ENCODE assay signal across 14 cellular contexts in genomic region chr1:44890007-44890406, GRCh38. TPM values are rescaled to one million over a fixed set of nuclear protein-coding genes. Genes with fewer than 3 reads are reported as not detected.
"Had no signal": no experiment of that assay in that cellular context is flagged by ENCODE, and none has a peak within 500 bp of the region (broad histone marks: within the 10 kb centered on the region; RNA-seq: fewer than 3 reads in every experiment).

No MANE protein-coding gene starts in this region.

- DNase-seq: activated CD4-positive, alpha-beta memory T cell treated with anti-CD3 and anti-CD28 coated beads, Interleukin-2, amount 10 ng/mL, durations not matched to agents 7 days and 5 days; activated CD4-positive, alpha-beta T cell treated with anti-CD3 and anti-CD28 coated beads for 1 hour; activated gamma-delta T cell treated with Interleukin-2 at 50 U/mL for 16 hours; activated naive CD8-positive, alpha-beta T cell treated with anti-CD3 and anti-CD28 coated beads for 36 hours; activated T-cell treated with anti-CD3 and anti-CD28 coated beads, Interleukin-2, amount 50 U/mL, for 48 hours; anterior cingulate cortex; left ventricle myocardium superior; stimulated activated CD4-positive, alpha-beta T cell treated with anti-CD3 and anti-CD28 coated beads, Interleukin-4, amount 100 ng/mL, for 4 hours; stimulated activated naive CD8-positive, alpha-beta T cell treated with anti-CD3 and anti-CD28 coated beads, Interleukin-15, amount 100 ng/mL, for 72 hours had no signal

- H3K27ac ChIP-seq: neutrophil, skin epidermis had no signal

- H3K27ac Mint-ChIP-seq: activated CD4-positive, alpha-beta memory T cell treated with anti-CD3 and anti-CD28 coated beads, Interleukin-2, amount 10 ng/mL, durations not matched to agents 7 days and 5 days; activated naive CD8-positive, alpha-beta T cell treated with anti-CD3 and anti-CD28 coated beads for 36 hours; mesothelial cell of epicardium; stimulated activated naive CD8-positive, alpha-beta T cell treated with anti-CD3 and anti-CD28 coated beads, Interleukin-15, amount 100 ng/mL, for 72 hours; T-helper 2 cell treated with Interferon-gamma antibody and Interleukin-4, amounts not matched to agents 5 μg/mL and 100 μg/mL, for 36 hours had no signal

- H3K4me3 ChIP-seq: skin epidermis had no signal

- H3K4me3 Mint-ChIP-seq: activated CD4-positive, alpha-beta memory T cell treated with anti-CD3 and anti-CD28 coated beads, Interleukin-2, amount 10 ng/mL, durations not matched to agents 7 days and 5 days; activated naive CD8-positive, alpha-beta T cell treated with anti-CD3 and anti-CD28 coated beads for 36 hours; mesothelial cell of epicardium; stimulated activated naive CD8-positive, alpha-beta T cell treated with anti-CD3 and anti-CD28 coated beads, Interleukin-15, amount 100 ng/mL, for 72 hours; T-helper 2 cell treated with Interferon-gamma antibody and Interleukin-4, amounts not matched to agents 5 μg/mL and 100 μg/mL, for 36 hours had no signal

- H3K27me3 Mint-ChIP-seq: activated CD4-positive, alpha-beta memory T cell treated with anti-CD3 and anti-CD28 coated beads, Interleukin-2, amount 10 ng/mL, durations not matched to agents 7 days and 5 days; activated naive CD8-positive, alpha-beta T cell treated with anti-CD3 and anti-CD28 coated beads for 36 hours; stimulated activated naive CD8-positive, alpha-beta T cell treated with anti-CD3 and anti-CD28 coated beads, Interleukin-15, amount 100 ng/mL, for 72 hours had no signal

- H3K36me3 ChIP-seq: neutrophil had no signal

- H3K27me3 ChIP-seq: neutrophil had no signal

- ATAC-seq: left ventricle myocardium superior; stimulated activated naive CD8-positive, alpha-beta T cell treated with anti-CD3 and anti-CD28 coated beads, Interleukin-15, amount 100 ng/mL, for 72 hours had no signal

- H3K4me1 Mint-ChIP-seq: activated naive CD8-positive, alpha-beta T cell treated with anti-CD3 and anti-CD28 coated beads for 36 hours; mesothelial cell of epicardium; stimulated activated naive CD8-positive, alpha-beta T cell treated with anti-CD3 and anti-CD28 coated beads, Interleukin-15, amount 100 ng/mL, for 72 hours had no signal

RNA-seq across cellular contexts. Expression of gene PTCH2, which starts 47.0 kb away (rescaled TPM):
- total RNA-seq: bronchial epithelial cell had no signal
